In the genomic region with DNA sequence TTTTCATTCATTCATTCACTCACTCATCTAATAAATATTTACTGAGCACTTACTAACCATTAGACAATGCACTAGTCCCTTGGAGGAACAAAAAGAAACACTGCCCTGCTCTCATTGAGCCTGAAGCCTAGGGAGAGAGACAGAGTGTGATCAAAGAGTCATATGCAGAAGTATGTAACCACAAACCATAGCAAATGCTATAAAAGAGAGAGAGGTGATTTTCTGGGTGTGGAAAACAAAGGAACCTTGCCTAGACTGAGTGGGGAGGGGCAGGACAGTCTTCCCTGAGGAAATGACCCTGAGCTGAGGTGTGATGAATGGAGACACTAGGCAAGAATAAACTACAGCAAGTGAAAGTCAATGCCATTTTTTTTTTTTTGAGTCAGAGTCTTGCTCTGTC, we compare ENCODE assay signal across 1 cellular context.
TF ChIP-seq lines count a peak whose summit lies in the region.

No MANE protein-coding gene starts in this region.

TF ChIP-seq in HEK293, 187 proteins besides CTCF, POLR2A, EP300 and RAD21 (continued from another document):
- TF ChIP-seq PRDM4 (tag by site-specific recombination; IDR thresholded peaks at IDR 0.05) (no peak), KLF17 (tag by site-specific recombination; IDR thresholded peaks at IDR 0.05) (0 out of 2 replicates have a peak, but pooled peaks have one; percentile 43), FEZF1 (tag by site-specific recombination; IDR thresholded peaks at IDR 0.05) (no peak), MZF1 (tag by site-specific recombination; IDR thresholded peaks at IDR 0.05; ENCODE audit: borderline replicate concordance) (0 out of 2 replicates have a peak, but pooled peaks have one; percentile 35), ZNF664 (tag by site-specific recombination; IDR thresholded peaks at IDR 0.05) (peak; percentile 48; the same call in 1 of the 2 replicates)
- TF ChIP-seq, protein P1, sequence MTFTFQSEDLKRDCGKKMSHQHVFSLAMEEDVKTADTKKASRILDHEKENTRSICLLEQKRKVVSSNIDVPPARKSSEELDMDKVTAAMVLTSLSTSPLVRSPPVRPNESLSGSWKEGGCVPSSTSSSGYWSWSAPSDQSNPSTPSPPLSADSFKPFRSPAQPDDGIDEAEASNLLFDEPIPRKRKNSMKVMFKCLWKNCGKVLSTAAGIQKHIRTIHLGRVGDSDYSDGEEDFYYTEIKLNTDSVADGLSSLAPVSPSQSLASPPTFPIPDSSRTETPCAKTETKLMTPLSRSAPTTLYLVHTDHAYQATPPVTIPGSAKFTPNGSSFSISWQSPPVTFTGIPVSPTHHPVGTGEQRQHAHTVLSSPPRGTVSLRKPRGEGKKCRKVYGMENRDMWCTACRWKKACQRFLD (tag by site-specific recombination; IDR thresholded peaks at IDR 0.05) = no peak
